Comparison of ENCODE assay signal across 35 cellular contexts in the genomic region with DNA sequence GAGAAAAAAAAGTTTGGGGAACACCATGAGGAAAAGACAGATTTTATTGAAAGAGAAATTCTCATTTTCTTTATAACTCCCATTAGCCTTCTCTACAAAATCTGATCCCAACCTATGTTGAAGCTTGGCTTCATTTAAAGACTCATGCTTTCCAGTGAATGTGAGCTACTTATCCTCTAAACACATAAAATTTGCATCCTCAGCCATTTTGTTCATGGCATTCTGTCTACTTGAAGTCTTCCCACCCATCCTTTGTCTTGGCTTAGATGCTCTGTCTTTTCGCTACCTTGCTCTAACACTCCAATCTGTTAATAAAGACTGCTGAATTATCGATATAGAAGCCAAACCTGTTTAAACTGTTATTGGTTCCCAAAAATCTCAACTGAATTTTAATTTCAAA. TPM values are rescaled to one million over a fixed set of nuclear protein-coding genes. Genes with fewer than 3 reads are reported as not detected.
"Had no signal": no experiment of that assay in that cellular context is flagged by ENCODE, and none has a peak within 500 bp of the region (broad histone marks: within the 10 kb centered on the region; RNA-seq: fewer than 3 reads in every experiment).

No MANE protein-coding gene starts in this region.

- H3K27ac ChIP-seq: adrenal gland, body of pancreas, brain microvascular endothelial cell, cardiac muscle cell, VCaP had no signal

- H3K4me1 ChIP-seq: adrenal gland, body of pancreas had no signal

- H3K36me3 ChIP-seq: adrenal gland, brain microvascular endothelial cell, cardiac muscle cell had no signal

- FAIRE-seq: astrocyte, bronchial epithelial cell, colon, TTC549 had no signal

- H3K27ac Mint-ChIP-seq: activated B cell treated with CpG ODN at 0.5 μM for 24 hours; activated CD4-positive, alpha-beta memory T cell treated with anti-CD3 and anti-CD28 coated beads, Interleukin-2, amount 10 ng/mL, durations not matched to agents 7 days and 5 days; activated CD4-positive, alpha-beta T cell treated with anti-CD3 and anti-CD28 coated beads, Interleukin-2, amount 10 ng/mL, durations not matched to agents 7 days and 5 days; activated CD8-positive, alpha-beta memory T cell treated with anti-CD3 and anti-CD28 coated beads, Interleukin-2, amount 10 ng/mL, durations not matched to agents 7 days and 5 days; activated CD8-positive, alpha-beta T cell treated with anti-CD3 and anti-CD28 coated beads, Interleukin-2, amount 10 ng/mL, durations not matched to agents 7 days and 5 days; activated naive CD4-positive, alpha-beta T cell treated with anti-CD3 and anti-CD28 coated beads for 36 hours; activated naive CD4-positive, alpha-beta T cell treated with anti-CD3 and anti-CD28 coated beads, Interleukin-2, amount 50 U/mL, for 72 hours; activated naive CD8-positive, alpha-beta T cell treated with anti-CD3 and anti-CD28 coated beads for 36 hours; activated T-cell treated with anti-CD3 and anti-CD28 coated beads, Interleukin-2, amount 50 U/mL, for 24 hours; T-helper 1 cell treated with Interleukin-12 subunit alpha and Interleukin-12 subunit beta and Interleukin-4 antibody, amounts not matched to agents 30 μg/mL and 1 μg/mL, for 36 hours; T-helper 2 cell treated with Interferon-gamma antibody and Interleukin-4, amounts not matched to agents 5 μg/mL and 100 μg/mL, for 36 hours had no signal

- H3K4me3 Mint-ChIP-seq: activated B cell treated with CpG ODN at 0.5 μM for 24 hours; activated CD4-positive, alpha-beta memory T cell treated with anti-CD3 and anti-CD28 coated beads, Interleukin-2, amount 10 ng/mL, durations not matched to agents 7 days and 5 days; activated CD4-positive, alpha-beta T cell treated with anti-CD3 and anti-CD28 coated beads, Interleukin-2, amount 10 ng/mL, durations not matched to agents 7 days and 5 days; activated CD8-positive, alpha-beta memory T cell treated with anti-CD3 and anti-CD28 coated beads, Interleukin-2, amount 10 ng/mL, durations not matched to agents 7 days and 5 days; activated CD8-positive, alpha-beta T cell treated with anti-CD3 and anti-CD28 coated beads, Interleukin-2, amount 10 ng/mL, durations not matched to agents 7 days and 5 days; activated naive CD4-positive, alpha-beta T cell treated with anti-CD3 and anti-CD28 coated beads for 36 hours; activated naive CD8-positive, alpha-beta T cell treated with anti-CD3 and anti-CD28 coated beads for 36 hours; activated T-cell treated with anti-CD3 and anti-CD28 coated beads, Interleukin-2, amount 50 U/mL, for 24 hours; T-helper 1 cell treated with Interleukin-12 subunit alpha and Interleukin-12 subunit beta and Interleukin-4 antibody, amounts not matched to agents 30 μg/mL and 1 μg/mL, for 36 hours; T-helper 2 cell treated with Interferon-gamma antibody and Interleukin-4, amounts not matched to agents 5 μg/mL and 100 μg/mL, for 36 hours had no signal

- ATAC-seq: activated CD8-positive, alpha-beta memory T cell treated with anti-CD3 and anti-CD28 coated beads, Interleukin-2, amount 10 ng/mL, durations not matched to agents 7 days and 5 days; activated CD8-positive, alpha-beta T cell treated with anti-CD3 and anti-CD28 coated beads, Interleukin-2, amount 10 ng/mL, durations not matched to agents 7 days and 5 days; activated naive CD4-positive, alpha-beta T cell treated with anti-CD3 and anti-CD28 coated beads, Interleukin-2, amount 50 U/mL, for 72 hours; body of pancreas had no signal

- H3K4me1 Mint-ChIP-seq: activated CD4-positive, alpha-beta memory T cell treated with anti-CD3 and anti-CD28 coated beads, Interleukin-2, amount 10 ng/mL, durations not matched to agents 7 days and 5 days; activated CD4-positive, alpha-beta T cell treated with anti-CD3 and anti-CD28 coated beads, Interleukin-2, amount 10 ng/mL, durations not matched to agents 7 days and 5 days; activated CD8-positive, alpha-beta memory T cell treated with anti-CD3 and anti-CD28 coated beads, Interleukin-2, amount 10 ng/mL, durations not matched to agents 7 days and 5 days had no signal

- H3K27me3 Mint-ChIP-seq: activated B cell treated with CpG ODN at 0.5 μM for 24 hours; activated CD4-positive, alpha-beta memory T cell treated with anti-CD3 and anti-CD28 coated beads, Interleukin-2, amount 10 ng/mL, durations not matched to agents 7 days and 5 days; activated CD4-positive, alpha-beta T cell treated with anti-CD3 and anti-CD28 coated beads, Interleukin-2, amount 10 ng/mL, durations not matched to agents 7 days and 5 days; activated CD8-positive, alpha-beta memory T cell treated with anti-CD3 and anti-CD28 coated beads, Interleukin-2, amount 10 ng/mL, durations not matched to agents 7 days and 5 days; activated naive CD8-positive, alpha-beta T cell treated with anti-CD3 and anti-CD28 coated beads for 36 hours; activated T-cell treated with anti-CD3 and anti-CD28 coated beads, Interleukin-2, amount 50 U/mL, for 24 hours had no signal

- H3K9me3 ChIP-seq: adrenal gland, body of pancreas had no signal

- H3K9me3 Mint-ChIP-seq: activated B cell treated with CpG ODN at 0.5 μM for 24 hours; activated CD4-positive, alpha-beta memory T cell treated with anti-CD3 and anti-CD28 coated beads, Interleukin-2, amount 10 ng/mL, durations not matched to agents 7 days and 5 days; activated CD4-positive, alpha-beta T cell treated with anti-CD3 and anti-CD28 coated beads, Interleukin-2, amount 10 ng/mL, durations not matched to agents 7 days and 5 days; activated naive CD4-positive, alpha-beta T cell treated with anti-CD3 and anti-CD28 coated beads for 36 hours; activated naive CD4-positive, alpha-beta T cell treated with anti-CD3 and anti-CD28 coated beads, Interleukin-2, amount 50 U/mL, for 72 hours; activated naive CD8-positive, alpha-beta T cell treated with anti-CD3 and anti-CD28 coated beads for 36 hours; activated T-cell treated with anti-CD3 and anti-CD28 coated beads, Interleukin-2, amount 50 U/mL, for 24 hours; T-helper 1 cell treated with Interleukin-12 subunit alpha and Interleukin-12 subunit beta and Interleukin-4 antibody, amounts not matched to agents 30 μg/mL and 1 μg/mL, for 36 hours; T-helper 2 cell treated with Interferon-gamma antibody and Interleukin-4, amounts not matched to agents 5 μg/mL and 100 μg/mL, for 36 hours had no signal

- DNase-seq: activated B cell treated with CpG ODN at 0.5 μM for 24 hours; activated CD4-positive, alpha-beta memory T cell treated with anti-CD3 and anti-CD28 coated beads, Interleukin-2, amount 10 ng/mL, durations not matched to agents 7 days and 5 days; activated CD4-positive, alpha-beta T cell treated with anti-CD3 and anti-CD28 coated beads for 48 hours; activated CD4-positive, alpha-beta T cell treated with anti-CD3 and anti-CD28 coated beads, Interleukin-2, amount 10 ng/mL, durations not matched to agents 7 days and 5 days; activated CD4-positive, alpha-beta T cell treated with anti-CD3 and anti-CD28 coated beads, Interleukin-2, amount 50 U/mL, for 48 hours; activated CD4-positive, CD25-positive, alpha-beta regulatory T cell treated with anti-CD3 and anti-CD28 coated beads, Interleukin-2, amount 50 U/mL, for 72 hours; activated CD8-positive, alpha-beta memory T cell treated with anti-CD3 and anti-CD28 coated beads for 24 hours; activated CD8-positive, alpha-beta memory T cell treated with anti-CD3 and anti-CD28 coated beads, Interleukin-2, amount 10 ng/mL, durations not matched to agents 7 days and 5 days; activated CD8-positive, alpha-beta memory T cell treated with anti-CD3 and anti-CD28 coated beads, Interleukin-2, amount 50 U/mL, for 48 hours; activated CD8-positive, alpha-beta T cell treated with anti-CD3 and anti-CD28 coated beads, Interleukin-2, amount 10 ng/mL, durations not matched to agents 7 days and 5 days; activated effector memory CD4-positive, alpha-beta T cell treated with anti-CD3 and anti-CD28 coated beads, Interleukin-2, amount 50 U/mL, for 16 hours; activated gamma-delta T cell treated with Interleukin-2 at 50 U/mL for 16 hours; activated naive CD4-positive, alpha-beta T cell; activated naive CD4-positive, alpha-beta T cell treated with anti-CD3 and anti-CD28 coated beads for 36 hours; activated naive CD4-positive, alpha-beta T cell treated with anti-CD3 and anti-CD28 coated beads, Interleukin-2, amount 50 U/mL, for 16 hours; activated naive CD8-positive, alpha-beta T cell treated with anti-CD3 and anti-CD28 coated beads for 36 hours; activated T-cell treated with anti-CD3 and anti-CD28 coated beads, Interleukin-2, amount 50 U/mL, for 24 hours; activated T-cell treated with anti-CD3 and anti-CD28 coated beads, Interleukin-2, amount 50 U/mL, for 48 hours; adrenal gland; amniotic stem cell; aorta; body of pancreas; brain microvascular endothelial cell; caudate nucleus; T-helper 2 cell; T-helper 9 cell had no signal

- H3K27me3 ChIP-seq: adrenal gland, body of pancreas, brain microvascular endothelial cell, cardiac muscle cell had no signal

- H3K4me3 ChIP-seq: adrenal gland, body of pancreas, cardiac muscle cell had no signal

RNA-seq across cellular contexts. Expression of a gene that starts 39.3 kb away (rescaled TPM):
- total RNA-seq: activated CD4-positive, alpha-beta memory T cell treated with anti-CD3 and anti-CD28 coated beads, Interleukin-2, amount 10 ng/mL, durations not matched to agents 7 days and 5 days; activated CD4-positive, alpha-beta T cell treated with anti-CD3 and anti-CD28 coated beads, Interleukin-2, amount 10 ng/mL, durations not matched to agents 7 days and 5 days; activated CD8-positive, alpha-beta memory T cell treated with anti-CD3 and anti-CD28 coated beads, Interleukin-2, amount 10 ng/mL, durations not matched to agents 7 days and 5 days; activated CD8-positive, alpha-beta T cell treated with anti-CD3 and anti-CD28 coated beads, Interleukin-2, amount 10 ng/mL, durations not matched to agents 7 days and 5 days; activated naive CD4-positive, alpha-beta T cell treated with anti-CD3 and anti-CD28 coated beads for 36 hours; activated naive CD8-positive, alpha-beta T cell treated with anti-CD3 and anti-CD28 coated beads for 36 hours had no signal
